8 cellular contexts compared by ENCODE assay signal in the genomic region with DNA sequence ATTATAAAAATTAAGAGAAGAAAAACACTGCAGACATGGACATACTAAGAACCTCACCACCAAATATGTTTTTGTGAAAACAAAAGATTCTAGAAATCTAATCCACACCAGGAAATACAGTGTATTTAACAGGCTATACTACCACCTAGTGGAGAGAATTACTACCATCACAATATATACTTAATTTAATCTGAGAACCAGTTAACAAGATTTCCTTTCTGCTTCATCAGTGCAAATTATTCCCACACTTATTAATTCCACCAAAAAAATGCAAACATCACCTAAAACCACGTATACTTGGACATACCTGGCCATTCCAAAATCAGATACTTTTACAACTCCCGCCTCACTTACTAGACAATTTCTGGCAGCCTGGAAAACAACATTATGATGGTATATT. TPM values are rescaled to one million over a fixed set of nuclear protein-coding genes. Genes with fewer than 3 reads are reported as not detected.
DNase-seq lines count a peak whose midpoint lies in the region; ATAC-seq and TF ChIP-seq lines count a peak whose summit lies in the region.

No MANE protein-coding gene starts in this region.

- no peaks in the 10 kb centered on the region for H3K4me1 ChIP-seq in esophagus muscularis mucosa

- WGBS in esophagus muscularis mucosa: 56% methylated on average over 2 of the region's 2 CpGs

- peak; percentile 39 to 43 for ATAC-seq in activated CD4-positive, CD25-positive, alpha-beta regulatory T cell treated with anti-CD3 and anti-CD28 coated beads, Interleukin-2, amount 50 U/mL, for 24 hours

- H3K4me3 Mint-ChIP-seq in osteocyte (ENCODE audit: unreplicated experiment): no peak overlapping the region

- CTCF ChIA-PET in RWPE1 (lab: Yijun Ruan, JAX): no interaction called here

- no peak for TF ChIP-seq EP300 in esophagus muscularis mucosa (IDR thresholded peaks at IDR 0.05)

- H3K9me3 ChIP-seq in esophagus muscularis mucosa: no peaks in the 10 kb centered on the region

- H3K4me1 Mint-ChIP-seq in osteocyte (ENCODE audit: unreplicated experiment): peaks cover 7% of the 10 kb centered on the region

- peaks cover 0 to 27% (median 3%) of the 10 kb centered on the region in 4 donors for H3K36me3 ChIP-seq in esophagus muscularis mucosa

- TF ChIP-seq CTCF in RWPE1 (conservative IDR thresholded peaks at IDR 0.05; ENCODE audit: low read depth) (peak; percentile 50), esophagus muscularis mucosa (IDR thresholded peaks at IDR 0.05) (peak; percentile 46 to 63 (median 56)), osteocyte (IDR thresholded peaks at IDR 0.05) (peak; percentile 65)

- peaks cover 21% of the 10 kb centered on the region for H3K27me3 Mint-ChIP-seq in osteocyte (ENCODE audit: unreplicated experiment)

- no peaks in the 10 kb centered on the region for H3K9me3 Mint-ChIP-seq in osteocyte (ENCODE audit: unreplicated experiment)

- no peak for TF ChIP-seq POLR2A in esophagus muscularis mucosa (IDR thresholded peaks at IDR 0.05; ENCODE audit: low read depth)

- intact Hi-C loops in esophagus muscularis mucosa (cut with DNase I): no loop called here

- H3K4me3 ChIP-seq in esophagus muscularis mucosa: no peak overlapping the region

- H3K27ac Mint-ChIP-seq in osteocyte (ENCODE audit: unreplicated experiment): no peak overlapping the region

- no peaks in the 10 kb centered on the region for H3K36me3 Mint-ChIP-seq in osteocyte (ENCODE audit: unreplicated experiment)

- DNase-seq in activated CD4-positive, CD25-positive, alpha-beta regulatory T cell treated with anti-CD3 and anti-CD28 coated beads, Interleukin-2, amount 50 U/mL, for 72 hours: no peak
- peak; percentile 52 for DNase-seq in KBM-7
- DNase-seq in RWPE1 (ENCODE audit: low spot score): peak; percentile 42
- DNase-seq in esophagus muscularis mucosa (ENCODE audit: extremely low spot score): no peak
- no peak for DNase-seq in osteocyte (ENCODE audit: extremely low spot score, unreplicated experiment)
- no peak for DNase-seq in activated effector memory CD4-positive, alpha-beta T cell treated with anti-CD3 and anti-CD28 coated beads, Interleukin-2, amount 50 U/mL, for 16 hours
- DNase-seq in T1000 (lab: John Stamatoyannopoulos, UW): no peak

- H3K27me3 ChIP-seq in esophagus muscularis mucosa: no peaks in the 10 kb centered on the region

- no peak overlapping the region for H3K27ac ChIP-seq in RWPE1
- no peak overlapping the region for H3K27ac ChIP-seq in esophagus muscularis mucosa (replicated peaks in 1 of 4)

- in situ Hi-C loops in KBM-7 (cut with MboI; ENCODE audit: low pct_unique_long_range_greater_than_20kb, low sequenced_read_pairs): loop anchor here (25.0 kb wide), 1 partner anchor 396 kb away; no protein-coding TSS in a partner anchor

- POLR2A ChIA-PET in RWPE1 (lab: Yijun Ruan, JAX; ENCODE audit: low non-redundant PET): no interaction called here

RNA-seq across cellular contexts. Expression of gene TXK, which starts 7.0 kb away (rescaled TPM):
- total RNA-seq in esophagus muscularis mucosa (1 to 10 TPM in 3 of 4 donors, under 1 TPM in 1; 0.92 to 2.1 (median 1.1) TPM), osteocyte (not detected in 2 replicates)

Comparison
In these comparisons a context has a peak if more than half of its experiments do, and no peak if none do; other contexts are left out.
1. DNase-seq: peak in KBM-7 (single experiment) and RWPE1 (single experiment); none in activated CD4-positive, CD25-positive, alpha-beta regulatory T cell treated with anti-CD3 and anti-CD28 coated beads, Interleukin-2, amount 50 U/mL, for 72 hours (single experiment), esophagus muscularis mucosa (single experiment), osteocyte (single experiment), activated effector memory CD4-positive, alpha-beta T cell treated with anti-CD3 and anti-CD28 coated beads, Interleukin-2, amount 50 U/mL, for 16 hours (single experiment) and T1000 (single experiment).
2. Peak in every context shown above with its lines, with median percentiles within 50 percentile points of each other: CTCF ChIP-seq.